ENCODE assay signal across 18 cellular contexts in the genomic region with DNA sequence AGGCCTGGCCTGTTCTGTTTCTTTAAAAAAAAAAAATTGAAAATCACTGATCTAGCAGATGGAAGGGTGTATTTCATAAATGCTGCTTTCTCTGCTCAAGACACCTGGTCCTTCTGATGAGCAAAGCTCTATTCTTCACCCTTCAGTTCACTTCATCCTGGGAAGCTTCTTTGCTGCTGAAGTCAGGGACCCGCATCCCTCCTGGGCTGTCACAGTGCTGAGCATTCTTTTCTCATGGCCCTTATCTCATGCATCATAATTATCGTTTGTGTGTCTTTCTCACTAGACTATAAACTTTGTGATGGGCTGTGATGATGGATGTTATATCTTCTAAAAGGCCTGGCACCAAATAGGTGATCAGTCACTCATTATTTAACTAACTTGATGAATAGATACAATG.
DNase-seq lines count a peak whose midpoint lies in the region; ATAC-seq and TF ChIP-seq lines count a peak whose summit lies in the region.
"Had no signal": no experiment of that assay in that cellular context is flagged by ENCODE, and none has a peak within 500 bp of the region (broad histone marks: within the 10 kb centered on the region; RNA-seq: fewer than 3 reads in every experiment).

No MANE protein-coding gene starts in this region.

- H3K9me3 ChIP-seq in parathyroid adenoma (ENCODE audit: control insufficient read depth, low read length), result no peaks in the 10 kb centered on the region
- H3K9me3 ChIP-seq in neuronal stem cell (replicated peaks in 1 of 2; ENCODE audit: control insufficient read depth in 2 of 2, insufficient read depth in 1 of 2, low read depth in 1 of 2, low read length in 2 of 2), result no peaks in the 10 kb centered on the region
- H3K9me3 ChIP-seq: BLaER1, HAP-1 had no signal

- no peak overlapping the region for H3K4me3 Mint-ChIP-seq in activated CD4-positive, alpha-beta T cell treated with anti-CD3 and anti-CD28 coated beads, Interleukin-2, amount 10 ng/mL, durations not matched to agents 24 days and 14 days
- no peak overlapping the region for H3K4me3 Mint-ChIP-seq in activated CD4-positive, alpha-beta T cell treated with anti-CD3 and anti-CD28 coated beads for 36 hours
- H3K4me3 Mint-ChIP-seq in Calu3 (ENCODE audit: low read depth, unreplicated experiment), result no peak overlapping the region
- H3K4me3 Mint-ChIP-seq: CD14-positive monocyte; CD4-positive, alpha-beta memory T cell had no signal

- peak; percentile 11 for DNase-seq in activated CD4-positive, alpha-beta T cell treated with anti-CD3 and anti-CD28 coated beads, Interleukin-2, amount 10 ng/mL, durations not matched to agents 24 days and 14 days
- no peak for DNase-seq in activated CD4-positive, alpha-beta T cell treated with anti-CD3 and anti-CD28 coated beads for 36 hours
- DNase-seq in NCI-H69 (lab: John Stamatoyannopoulos, UW) (peak; percentile 81), neuronal stem cell (ENCODE audit: low spot score) (no peak), Calu3 (no peak), UCSD-AML1 (lab: John Stamatoyannopoulos, UW; ENCODE audit: unreplicated experiment) (no peak)
- DNase-seq: 8988T; CD4-positive, alpha-beta memory T cell; DMS 273 treated with DMSO at 0.1 percent for 48 hours; DMS53; DND-41; EL; GM23248 had no signal

- no peak overlapping the region for H2BK12ac ChIP-seq in neuronal stem cell (ENCODE audit: low read length)

- H3K23ac ChIP-seq in neuronal stem cell (ENCODE audit: low read depth, low read length, poor library complexity), result no peak overlapping the region

- peaks cover 44% of the 10 kb centered on the region for H3K27me3 Mint-ChIP-seq in activated CD4-positive, alpha-beta T cell treated with anti-CD3 and anti-CD28 coated beads, Interleukin-2, amount 10 ng/mL, durations not matched to agents 24 days and 14 days
- peaks cover 4% of the 10 kb centered on the region for H3K27me3 Mint-ChIP-seq in activated CD4-positive, alpha-beta T cell treated with anti-CD3 and anti-CD28 coated beads for 36 hours
- peaks cover 78% of the 10 kb centered on the region for H3K27me3 Mint-ChIP-seq in Calu3 (ENCODE audit: unreplicated experiment)

- peak overlapping the region; percentile 76 for H3K27ac ChIP-seq in parathyroid adenoma
- H3K27ac ChIP-seq in neuronal stem cell (replicated peaks; ENCODE audit: low read length), result no peak overlapping the region
- H3K27ac ChIP-seq: BLaER1, GM23248 had no signal

- H2BK15ac ChIP-seq in neuronal stem cell (ENCODE audit: low read length), result no peak overlapping the region

- POLR2A ChIA-PET in activated CD4-positive, alpha-beta T cell treated with anti-CD3 and anti-CD28 coated beads for 36 hours (lab: Charles Lee), result no interaction called here

- H3K4me2 ChIP-seq in parathyroid adenoma (ENCODE audit: low read length), result peak overlapping the region; percentile 36
- H3K4me2 ChIP-seq in neuronal stem cell (ENCODE audit: insufficient read depth, low read length, poor library complexity, severe bottlenecking), result no peak overlapping the region
- H3K4me2 ChIP-seq: BLaER1 had no signal

- H3K4ac ChIP-seq in neuronal stem cell (ENCODE audit: low read length), result no peak overlapping the region

- no peaks in the 10 kb centered on the region for H3K79me1 ChIP-seq in neuronal stem cell (ENCODE audit: low read depth, low read length)

- WGBS in neuronal stem cell (ENCODE audit: extremely low coverage in 2 of 2, insufficient read length in 2 of 2, insufficient replicate concordance in 1 of 2), 2 donors, result no CpG with 5 or more reads among the region's 2 CpGs

- no peaks in the 10 kb centered on the region for H3K79me2 ChIP-seq in parathyroid adenoma

- H3K27me3 ChIP-seq in parathyroid adenoma (ENCODE audit: control insufficient read depth, insufficient read depth, low read length) (no peaks in the 10 kb centered on the region), neuronal stem cell (ENCODE audit: control insufficient read depth in 3 of 3, insufficient read depth in 3 of 3, low read depth in 1 of 3, low read length in 3 of 3) (no peaks in the 10 kb centered on the region)
- H3K27me3 ChIP-seq: BLaER1 had no signal

- H3K9ac ChIP-seq in parathyroid adenoma, result no peak overlapping the region
- H3K9ac ChIP-seq in neuronal stem cell (ENCODE audit: low read depth, low read length, poor library complexity), result no peak overlapping the region
- H3K9ac ChIP-seq: BLaER1, GM23248 had no signal

- H2AK5ac ChIP-seq in neuronal stem cell (ENCODE audit: low read depth, low read length), result no peak overlapping the region

- no peak overlapping the region for H2BK120ac ChIP-seq in neuronal stem cell (ENCODE audit: low read depth, low read length)

- H4K91ac ChIP-seq in neuronal stem cell (ENCODE audit: low read depth, low read length, poor library complexity), result no peak overlapping the region

- BruUV-seq in Calu3 (replicated peaks; lab: Mats Ljungman, UMichigan), result no TSS peak

- H2AFZ ChIP-seq in parathyroid adenoma, result no peak overlapping the region
- H2AFZ ChIP-seq in neuronal stem cell (ENCODE audit: low read length), result no peak overlapping the region
- H2AFZ ChIP-seq: GM23248 had no signal

- no peaks in the 10 kb centered on the region for H3K36me3 Mint-ChIP-seq in activated CD4-positive, alpha-beta T cell treated with anti-CD3 and anti-CD28 coated beads, Interleukin-2, amount 10 ng/mL, durations not matched to agents 24 days and 14 days (ENCODE audit: low read depth)
- H3K36me3 Mint-ChIP-seq in activated CD4-positive, alpha-beta T cell treated with anti-CD3 and anti-CD28 coated beads for 36 hours (ENCODE audit: low read depth), result no peaks in the 10 kb centered on the region
- no peaks in the 10 kb centered on the region for H3K36me3 Mint-ChIP-seq in Calu3 (ENCODE audit: insufficient read depth, unreplicated experiment)
- H3K36me3 Mint-ChIP-seq: CD14-positive monocyte; CD4-positive, alpha-beta memory T cell had no signal

- H4K8ac ChIP-seq in neuronal stem cell (ENCODE audit: low read depth, low read length), result no peak overlapping the region

- ATAC-seq in activated CD4-positive, alpha-beta T cell treated with anti-CD3 and anti-CD28 coated beads for 36 hours, result no peak
- ATAC-seq: GM12878 had no signal

- TF ChIP-seq CTCF in parathyroid adenoma (IDR thresholded peaks at IDR 0.05) (no peak), Calu3 (IDR thresholded peaks at IDR 0.05; ENCODE audit: unreplicated experiment) (no peak)

- H3K27ac Mint-ChIP-seq in activated CD4-positive, alpha-beta T cell treated with anti-CD3 and anti-CD28 coated beads, Interleukin-2, amount 10 ng/mL, durations not matched to agents 24 days and 14 days, result no peak overlapping the region
- H3K27ac Mint-ChIP-seq in activated CD4-positive, alpha-beta T cell treated with anti-CD3 and anti-CD28 coated beads for 36 hours, result no peak overlapping the region
- no peak overlapping the region for H3K27ac Mint-ChIP-seq in Calu3 (ENCODE audit: unreplicated experiment)
- H3K27ac Mint-ChIP-seq: CD14-positive monocyte; CD4-positive, alpha-beta memory T cell had no signal

- no peaks in the 10 kb centered on the region for H3K9me3 Mint-ChIP-seq in activated CD4-positive, alpha-beta T cell treated with anti-CD3 and anti-CD28 coated beads, Interleukin-2, amount 10 ng/mL, durations not matched to agents 24 days and 14 days
- no peaks in the 10 kb centered on the region for H3K9me3 Mint-ChIP-seq in activated CD4-positive, alpha-beta T cell treated with anti-CD3 and anti-CD28 coated beads for 36 hours (ENCODE audit: low read depth)
- no peaks in the 10 kb centered on the region for H3K9me3 Mint-ChIP-seq in Calu3 (ENCODE audit: low read depth, unreplicated experiment)
- H3K9me3 Mint-ChIP-seq: CD14-positive monocyte; CD4-positive, alpha-beta memory T cell had no signal

- H3K4me1 Mint-ChIP-seq in activated CD4-positive, alpha-beta T cell treated with anti-CD3 and anti-CD28 coated beads, Interleukin-2, amount 10 ng/mL, durations not matched to agents 24 days and 14 days, result no peaks in the 10 kb centered on the region
- no peaks in the 10 kb centered on the region for H3K4me1 Mint-ChIP-seq in activated CD4-positive, alpha-beta T cell treated with anti-CD3 and anti-CD28 coated beads for 36 hours
- no peaks in the 10 kb centered on the region for H3K4me1 Mint-ChIP-seq in Calu3 (ENCODE audit: low read depth, unreplicated experiment)

- H2BK5ac ChIP-seq in neuronal stem cell (ENCODE audit: low read length), result no peak overlapping the region

- CTCF ChIA-PET in activated CD4-positive, alpha-beta T cell treated with anti-CD3 and anti-CD28 coated beads for 36 hours (lab: Charles Lee), result interaction anchor here (0.6 to 1.3 kb wide), 2 partner anchors 11 to 91 kb away, joined by 3 read pairs; no protein-coding TSS in a partner anchor
- CTCF ChIA-PET in Calu3 (lab: Charles Lee), result no interaction called here

- no peaks in the 10 kb centered on the region for H3K36me3 ChIP-seq in parathyroid adenoma (ENCODE audit: control insufficient read depth, insufficient read depth, low read length)
- H3K36me3 ChIP-seq in neuronal stem cell (replicated peaks in 1 of 2; ENCODE audit: control insufficient read depth in 2 of 2, insufficient read depth in 2 of 2, low read length in 2 of 2), result no peaks in the 10 kb centered on the region
- H3K36me3 ChIP-seq: BLaER1, HAP-1 had no signal

- H3K4me1 ChIP-seq in parathyroid adenoma (peaks cover 28% of the 10 kb centered on the region), neuronal stem cell (ENCODE audit: control insufficient read depth in 2 of 2, insufficient read depth in 1 of 2, low read depth in 1 of 2, low read length in 2 of 2) (no peaks in the 10 kb centered on the region)
- H3K4me1 ChIP-seq: BLaER1, HAP-1 had no signal

- intact Hi-C loops in activated CD4-positive, alpha-beta T cell treated with anti-CD3 and anti-CD28 coated beads, Interleukin-2, amount 10 ng/mL, durations not matched to agents 24 days and 14 days (cut with micrococcal nuclease), result no loop called here
- intact Hi-C loops in activated CD4-positive, alpha-beta T cell treated with anti-CD3 and anti-CD28 coated beads for 36 hours (cut with DNase I, micrococcal nuclease), result no loop called here
- intact Hi-C loops in Calu3 (cut with micrococcal nuclease; ENCODE audit: unreplicated experiment), result no loop called here

- no peak overlapping the region for H3K18ac ChIP-seq in neuronal stem cell (ENCODE audit: low read length)

- H3K4me3 ChIP-seq in parathyroid adenoma (ENCODE audit: low read depth, low read length) (no peak overlapping the region), neuronal stem cell (ENCODE audit: low read length in 2 of 2) (no peak overlapping the region)
- H3K4me3 ChIP-seq: BLaER1, GM12878, GM23248, HAP-1 had no signal

- no peak overlapping the region for H3K14ac ChIP-seq in neuronal stem cell (ENCODE audit: low read length)

Comparison
In these comparisons a context has a peak if more than half of its experiments do, and no peak if none do; other contexts are left out.
1. DNase-seq: peak in activated CD4-positive, alpha-beta T cell treated with anti-CD3 and anti-CD28 coated beads, Interleukin-2, amount 10 ng/mL, durations not matched to agents 24 days and 14 days (single experiment) and NCI-H69 (single experiment); none in activated CD4-positive, alpha-beta T cell treated with anti-CD3 and anti-CD28 coated beads for 36 hours (single experiment), neuronal stem cell (single experiment), Calu3 (single experiment) and UCSD-AML1 (single experiment).